ENCODE assay signal across 25 cellular contexts in the genomic region with DNA sequence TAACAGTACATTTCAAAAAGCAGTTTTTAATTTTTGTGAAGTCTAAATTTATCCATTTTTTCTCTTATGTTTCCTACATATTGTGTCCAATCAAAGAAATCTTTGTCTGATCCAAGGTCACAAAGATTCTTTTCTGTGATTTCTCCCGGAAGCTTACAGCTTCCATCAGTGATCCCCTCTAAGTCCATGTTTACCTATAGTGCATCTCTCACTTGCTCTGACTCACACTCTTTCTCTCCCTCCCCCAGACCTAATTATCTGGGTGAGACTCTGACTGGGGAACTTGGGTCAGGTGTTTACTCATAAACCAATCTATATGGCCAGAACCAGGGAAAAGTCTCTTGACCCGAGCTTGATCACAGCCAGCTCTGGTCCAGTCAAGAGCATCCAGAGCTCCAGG.
"Had no signal": no experiment of that assay in that cellular context is flagged by ENCODE, and none has a peak within 500 bp of the region (broad histone marks: within the 10 kb centered on the region; RNA-seq: fewer than 3 reads in every experiment).

No MANE protein-coding gene starts in this region.

- H3K27me3 ChIP-seq: dorsolateral prefrontal cortex, gastroesophageal sphincter, heart right ventricle, left lung, suprapubic skin, transverse colon, uterus had no signal

- H3K36me3 Mint-ChIP-seq: naive thymus-derived CD4-positive, alpha-beta T cell; stimulated activated memory B cell treated with anti-CD40 and anti-IgM and Interleukin-4, amounts not matched to agents 10 μg/mL and 1 μg/mL and 100 μg/mL, for 72 hours had no signal

- H3K36me3 ChIP-seq: gastroesophageal sphincter, heart right ventricle, left lung, spleen, suprapubic skin, transverse colon, upper lobe of right lung, uterus had no signal

- H3K27me3 Mint-ChIP-seq: stimulated activated memory B cell treated with anti-CD40 and anti-IgM and Interleukin-4, amounts not matched to agents 10 μg/mL and 1 μg/mL and 100 μg/mL, for 72 hours had no signal

- H3K9me3 ChIP-seq: gastroesophageal sphincter, heart right ventricle, left lung, psoas muscle, spleen, suprapubic skin, transverse colon, upper lobe of right lung, uterus had no signal

- H3K27ac ChIP-seq: dorsolateral prefrontal cortex, heart right ventricle, left lung, psoas muscle, skin epidermis, spleen, suprapubic skin, upper lobe of right lung, uterus had no signal

- DNase-seq: dorsolateral prefrontal cortex; effector CD4-positive, alpha-beta T cell; foreskin fibroblast; glutamatergic neuron; heart right ventricle; hippocampal formation; left cardiac atrium; left lung; mesendoderm; midbrain; naive thymus-derived CD4-positive, alpha-beta T cell; nephron progenitor cell; nucleus accumbens; psoas muscle; right cardiac atrium; spleen; stimulated activated CD4-positive, alpha-beta T cell treated with anti-CD3 and anti-CD28 coated beads, Interleukin-4, amount 100 ng/mL, for 4 hours; transverse colon; upper lobe of right lung; uterus had no signal

- H3K9me3 Mint-ChIP-seq: nephron progenitor cell; stimulated activated memory B cell treated with anti-CD40 and anti-IgM and Interleukin-4, amounts not matched to agents 10 μg/mL and 1 μg/mL and 100 μg/mL, for 72 hours; stimulated activated naive CD8-positive, alpha-beta T cell treated with anti-CD3 and anti-CD28 coated beads, Interleukin-15, Interleukin-2, amounts not matched to agents 100 ng/mL and 50 ng/mL, for 24 hours had no signal

- H3K4me1 Mint-ChIP-seq: naive thymus-derived CD4-positive, alpha-beta T cell; nephron progenitor cell; stimulated activated memory B cell treated with anti-CD40 and anti-IgM and Interleukin-4, amounts not matched to agents 10 μg/mL and 1 μg/mL and 100 μg/mL, for 72 hours had no signal

- H3K4me1 ChIP-seq: left lung, spleen, suprapubic skin, upper lobe of right lung, uterus had no signal

- H3K4me3 Mint-ChIP-seq: naive thymus-derived CD4-positive, alpha-beta T cell; nephron progenitor cell; stimulated activated memory B cell treated with anti-CD40 and anti-IgM and Interleukin-4, amounts not matched to agents 10 μg/mL and 1 μg/mL and 100 μg/mL, for 72 hours; stimulated activated naive CD8-positive, alpha-beta T cell treated with anti-CD3 and anti-CD28 coated beads, Interleukin-15, Interleukin-2, amounts not matched to agents 100 ng/mL and 50 ng/mL, for 24 hours had no signal

- H3K4me3 ChIP-seq: dorsolateral prefrontal cortex, gastroesophageal sphincter, heart right ventricle, left lung, psoas muscle, skin epidermis, spleen, suprapubic skin, transverse colon, upper lobe of right lung, uterus had no signal

- H3K27ac Mint-ChIP-seq: naive thymus-derived CD4-positive, alpha-beta T cell; nephron progenitor cell; stimulated activated memory B cell treated with anti-CD40 and anti-IgM and Interleukin-4, amounts not matched to agents 10 μg/mL and 1 μg/mL and 100 μg/mL, for 72 hours; stimulated activated naive CD8-positive, alpha-beta T cell treated with anti-CD3 and anti-CD28 coated beads, Interleukin-15, Interleukin-2, amounts not matched to agents 100 ng/mL and 50 ng/mL, for 24 hours had no signal
